1 cellular context compared by ENCODE assay signal in genomic region chr20:17573493-17573892, GRCh38.
TF ChIP-seq lines count a peak whose summit lies in the region.

No MANE protein-coding gene starts in this region.

TF ChIP-seq in H1, 55 proteins besides CTCF, POLR2A, EP300 and RAD21:
- TF ChIP-seq YY1 (IDR thresholded peaks at IDR 0.05; ENCODE audit: low read depth, low read length) (no peak), SIRT6 (IDR thresholded peaks at IDR 0.05; ENCODE audit: low read length) (no peak), CREB1 (IDR thresholded peaks at IDR 0.05) (no peak), SRF (IDR thresholded peaks at IDR 0.05; ENCODE audit: low read depth, low read length) (no peak), SUZ12 (IDR thresholded peaks at IDR 0.05; ENCODE audit: low read length) (no peak), RFX5 (IDR thresholded peaks at IDR 0.05; ENCODE audit: borderline replicate concordance, low read depth, low read length) (no peak), EZH2 (IDR thresholded peaks at IDR 0.05; ENCODE audit: low read depth, low read length, severe bottlenecking) (no peak), POLR2AphosphoS5 (IDR thresholded peaks at IDR 0.05; ENCODE audit: low read depth, low read length) (no peak)
TF ChIP-seq in H1: peak in this region for 0.
